ENCODE assay signal across 8 cellular contexts in genomic region chr3:50154840-50155490, GRCh38. TPM values are rescaled to one million over a fixed set of nuclear protein-coding genes. Genes with fewer than 3 reads are reported as not detected.
DNase-seq lines count a peak whose midpoint lies in the region; ATAC-seq and TF ChIP-seq lines count a peak whose summit lies in the region.

SEMA3F (plus strand) TSS chr3:50155324; CDS start chr3:50159623, 4,299 bp downstream.

- POLR2A ChIA-PET in activated CD8-positive, alpha-beta T cell treated with anti-CD3 and anti-CD28 coated beads, Interleukin-2, amount 10 ng/mL, durations not matched to agents 7 days and 5 days (lab: Charles Lee): no interaction called here

- H3K27me3 Mint-ChIP-seq in activated CD8-positive, alpha-beta T cell treated with anti-CD3 and anti-CD28 coated beads, Interleukin-2, amount 10 ng/mL, durations not matched to agents 7 days and 5 days (ENCODE audit: low read depth): peaks cover 41% of the 10 kb centered on the region
- H3K27me3 Mint-ChIP-seq in mesothelial cell of epicardium (ENCODE audit: low read depth): peaks cover 2% of the 10 kb centered on the region

- peaks cover 5% of the 10 kb centered on the region for H3K4me1 Mint-ChIP-seq in activated CD8-positive, alpha-beta T cell treated with anti-CD3 and anti-CD28 coated beads, Interleukin-2, amount 10 ng/mL, durations not matched to agents 7 days and 5 days (ENCODE audit: low read depth)
- peaks cover 79% of the 10 kb centered on the region for H3K4me1 Mint-ChIP-seq in mesothelial cell of epicardium

- H3K27me3 ChIP-seq in HAP-1 (ENCODE audit: low read depth) (peaks cover 3% of the 10 kb centered on the region; the same call in 1 of the 2 replicates), endocrine pancreas (ENCODE audit: control insufficient read depth, insufficient read depth, low read length) (no peaks in the 10 kb centered on the region)

- no peaks in the 10 kb centered on the region for H3K9me3 Mint-ChIP-seq in activated CD8-positive, alpha-beta T cell treated with anti-CD3 and anti-CD28 coated beads, Interleukin-2, amount 10 ng/mL, durations not matched to agents 7 days and 5 days (ENCODE audit: insufficient read depth)
- no peaks in the 10 kb centered on the region for H3K9me3 Mint-ChIP-seq in mesothelial cell of epicardium

- no peaks in the 10 kb centered on the region for H3K36me3 Mint-ChIP-seq in activated CD8-positive, alpha-beta T cell treated with anti-CD3 and anti-CD28 coated beads, Interleukin-2, amount 10 ng/mL, durations not matched to agents 7 days and 5 days (ENCODE audit: low read depth)
- peaks cover 1% of the 10 kb centered on the region for H3K36me3 Mint-ChIP-seq in mesothelial cell of epicardium

- in situ Hi-C loops in HAP-1 (cut with MboI; ENCODE audit: low sequenced_read_pairs): no loop called here

- no peak within 1 kb of the TSS for H3K27ac Mint-ChIP-seq in activated CD8-positive, alpha-beta T cell treated with anti-CD3 and anti-CD28 coated beads, Interleukin-2, amount 10 ng/mL, durations not matched to agents 7 days and 5 days
- H3K27ac Mint-ChIP-seq in mesothelial cell of epicardium: peak within 1 kb of the TSS; percentile 86

- peak within 1 kb of the TSS; percentile 56 for H3K4me3 Mint-ChIP-seq in activated CD8-positive, alpha-beta T cell treated with anti-CD3 and anti-CD28 coated beads, Interleukin-2, amount 10 ng/mL, durations not matched to agents 7 days and 5 days
- H3K4me3 Mint-ChIP-seq in mesothelial cell of epicardium: peak within 1 kb of the TSS; percentile 92

- peak within 1 kb of the TSS; percentile 41 for H3K4me3 ChIP-seq in HAP-1
- no peak within 1 kb of the TSS for H3K4me3 ChIP-seq in endocrine pancreas (ENCODE audit: control insufficient read depth, insufficient read depth, low read length)

- H3K4me1 ChIP-seq in HAP-1: peaks cover 10% of the 10 kb centered on the region; the same call in 1 of the 2 replicates
- H3K4me1 ChIP-seq in endocrine pancreas (ENCODE audit: control insufficient read depth, insufficient read depth, low read length): no peaks in the 10 kb centered on the region

- DNase-seq in GM10266 (ENCODE audit: extremely low spot score) (peak; percentile 95), HAP-1 (ENCODE audit: low spot score in 2 of 2) (peak; percentile 40 to 72), NCI-H2171 (lab: John Stamatoyannopoulos, UW) (peak; percentile 72), mesothelial cell of epicardium (ENCODE audit: low spot score in 2 of 2, unreplicated experiment in 2 of 2) (peak; percentile 62 to 73), NCI-H2029 treated with DMSO at 0.1 percent for 48 hours (lab: John Stamatoyannopoulos, UW) (no peak)
- peak; percentile 69 for DNase-seq in activated CD8-positive, alpha-beta T cell treated with anti-CD3 and anti-CD28 coated beads, Interleukin-2, amount 10 ng/mL, durations not matched to agents 7 days and 5 days
- peak; percentile 37 to 39 for DNase-seq in stimulated activated CD8-positive, alpha-beta memory T cell treated with anti-CD3 and anti-CD28 coated beads, Interleukin-2, amount 100 ng/mL, for 1 hour (ENCODE audit: low read depth in 2 of 2)

- ATAC-seq in activated CD8-positive, alpha-beta T cell treated with anti-CD3 and anti-CD28 coated beads, Interleukin-2, amount 10 ng/mL, durations not matched to agents 7 days and 5 days: peak; percentile 95

- TF ChIP-seq CTCF in GM10266 (IDR thresholded peaks at IDR 0.05; ENCODE audit: control insufficient read depth, insufficient read depth, low read depth, missing control alignments) (peak; percentile 5), mesothelial cell of epicardium (IDR thresholded peaks at IDR 0.05; ENCODE audit: unreplicated experiment) (no peak)

- CTCF ChIA-PET in activated CD8-positive, alpha-beta T cell treated with anti-CD3 and anti-CD28 coated beads, Interleukin-2, amount 10 ng/mL, durations not matched to agents 7 days and 5 days (lab: Charles Lee): interaction anchor here (1.6 kb wide), 1 partner anchor 37 kb away, joined by 4 read pairs; no protein-coding TSS in a partner anchor

- no peaks in the 10 kb centered on the region; the same call in 1 of the 2 replicates for H3K36me3 ChIP-seq in HAP-1 (replicated peaks)
- H3K36me3 ChIP-seq in endocrine pancreas (ENCODE audit: control insufficient read depth, insufficient read depth, low read length): no peaks in the 10 kb centered on the region

- H3K9me3 ChIP-seq in HAP-1 (no peaks in the 10 kb centered on the region), endocrine pancreas (ENCODE audit: control insufficient read depth, low read length) (no peaks in the 10 kb centered on the region)

- peak within 1 kb of the TSS; percentile 30 for H3K9ac ChIP-seq in endocrine pancreas (ENCODE audit: control insufficient read depth, insufficient read depth, low read length)

RNA-seq across cellular contexts. Expression of gene SEMA3F, which starts in this region (rescaled TPM):
- not detected for total RNA-seq in activated CD8-positive, alpha-beta T cell treated with anti-CD3 and anti-CD28 coated beads, Interleukin-2, amount 10 ng/mL, durations not matched to agents 7 days and 5 days
- 94.5 to 101 TPM (median 99.1 TPM) in 3 replicates for total RNA-seq in mesothelial cell of epicardium

Comparison
In these comparisons a context has a peak if more than half of its experiments do, and no peak if none do; other contexts are left out.
1. RNA of gene SEMA3F (total RNA-seq): 94.5 to 101 TPM in mesothelial cell of epicardium; not detected in activated CD8-positive, alpha-beta T cell treated with anti-CD3 and anti-CD28 coated beads, Interleukin-2, amount 10 ng/mL, durations not matched to agents 7 days and 5 days; every median in the first group is over 10 times any median in the second.
2. Peak in DNase-seq and ATAC-seq in activated CD8-positive, alpha-beta T cell treated with anti-CD3 and anti-CD28 coated beads, Interleukin-2, amount 10 ng/mL, durations not matched to agents 7 days and 5 days; RNA of the gene not detected or under 1 TPM.